ENCODE assay signal across 8 cellular contexts in genomic region chr15:40937762-40938529, GRCh38. TPM values are rescaled to one million over a fixed set of nuclear protein-coding genes. Genes with fewer than 3 reads are reported as not detected.
DNase-seq lines count a peak whose midpoint lies in the region; ATAC-seq and TF ChIP-seq lines count a peak whose summit lies in the region.

No MANE protein-coding gene starts in this region.

- no peak overlapping the region for H3K56ac ChIP-seq in H9 (ENCODE audit: insufficient read length, low read depth, low read length)

- TF ChIP-seq CTCF in H9 (conservative IDR thresholded peaks at IDR 0.05): peak; percentile 56
- TF ChIP-seq CTCF in WI38 (IDR thresholded peaks at IDR 0.05; ENCODE audit: low read depth, low read length): peak; percentile 27; the same call in 1 of the 2 replicates
- TF ChIP-seq CTCF in ascending aorta (IDR thresholded peaks at IDR 0.05): no peak

- no peak overlapping the region for H3K18ac ChIP-seq in H9 (ENCODE audit: insufficient read length, low read depth, low read length)

- no peak overlapping the region for H2AFZ ChIP-seq in H9 (ENCODE audit: low read length)

- intact Hi-C loops in left colon (cut with DNase I, micrococcal nuclease): no loop called here
- intact Hi-C loops in ascending aorta (cut with DNase I): no loop called here

- no peaks in the 10 kb centered on the region for H3K79me1 ChIP-seq in H9 (ENCODE audit: insufficient read depth, low read depth, low read length, poor library complexity, severe bottlenecking)

- no peak overlapping the region for H3K14ac ChIP-seq in H9 (ENCODE audit: insufficient read depth, low read length)

- H3K27ac ChIP-seq in H9 (ENCODE audit: insufficient read length, low read depth, low read length) (no peak overlapping the region), ascending aorta (no peak overlapping the region)

- H3K36me3 Mint-ChIP-seq in H9 (ENCODE audit: insufficient read depth in 1 of 3, low read depth in 3 of 3): no peaks in the 10 kb centered on the region

- peak; percentile 16 to 48 for DNase-seq in AML-193 (lab: John Stamatoyannopoulos, UW)
- peak; percentile 45 for DNase-seq in H9
- no peak for DNase-seq in left colon
- no peak for DNase-seq in stimulated activated CD4-positive, alpha-beta T cell treated with anti-CD3 and anti-CD28 coated beads, Interleukin-2, amount 100 ng/mL, for 48 hours
- no peak for DNase-seq in ascending aorta (ENCODE audit: low spot score in 2 of 2)
- no peak for DNase-seq in activated naive CD4-positive, alpha-beta T cell treated with Interleukin-2 at 50 U/mL for 16 hours
- no peak for DNase-seq in GM19238 (ENCODE audit: insufficient read length, low spot score)

- H3K27me3 Mint-ChIP-seq in H9 (ENCODE audit: low read depth): peaks cover 75% of the 10 kb centered on the region

- H4K5ac ChIP-seq in H9 (ENCODE audit: insufficient read length, low read depth, low read length): no peak overlapping the region

- H2BK15ac ChIP-seq in H9 (ENCODE audit: low read depth, low read length): no peak overlapping the region

- no peak overlapping the region for H3K4me3 Mint-ChIP-seq in H9

- H3K27me3 ChIP-seq in H9 (ENCODE audit: insufficient read depth, low read length) (no peaks in the 10 kb centered on the region; the same call in 1 of the 2 replicates), ascending aorta (no peaks in the 10 kb centered on the region)

- no peaks in the 10 kb centered on the region for H4K20me1 ChIP-seq in H9 (ENCODE audit: control insufficient read depth, insufficient read depth, insufficient read length)

- H3T11ph ChIP-seq in H9 (ENCODE audit: low read length): no peak overlapping the region

- WGBS in H9 (ENCODE audit: extremely low coverage, insufficient read length, low lambda C conversion rate): no CpG with 5 or more reads among the region's 19 CpGs

- no peaks in the 10 kb centered on the region for H3K4me1 ChIP-seq in H9 (ENCODE audit: insufficient read depth, low read length)
- H3K4me1 ChIP-seq in ascending aorta: peaks cover 0 to 17% of the 10 kb centered on the region in 2 donors

- H2BK12ac ChIP-seq in H9 (ENCODE audit: insufficient read length, low read depth, low read length): no peak overlapping the region

- H2BK5ac ChIP-seq in H9 (ENCODE audit: insufficient read length, low read length): no peak overlapping the region

- no peaks in the 10 kb centered on the region for H3K9me3 Mint-ChIP-seq in H9

- no peak overlapping the region for H2BK120ac ChIP-seq in H9 (ENCODE audit: low read depth, low read length, poor library complexity, severe bottlenecking)

- no peak overlapping the region for H2BK20ac ChIP-seq in H9 (ENCODE audit: low read depth, low read length, poor library complexity, severe bottlenecking)

- peaks cover 23 to 26% of the 10 kb centered on the region in 2 experiments for H3K4me1 Mint-ChIP-seq in H9

- no peak overlapping the region for H3K4ac ChIP-seq in H9 (ENCODE audit: low read depth, low read length)

- no peak overlapping the region for H3K4me2 ChIP-seq in H9 (ENCODE audit: insufficient read depth, insufficient read length, low read length)

- H4K91ac ChIP-seq in H9 (ENCODE audit: insufficient read length, low read depth, low read length): no peak overlapping the region

- no peaks in the 10 kb centered on the region for H3K79me2 ChIP-seq in H9 (ENCODE audit: insufficient read depth, low read length)

- H3K4me3 ChIP-seq in WI38 (ENCODE audit: low read depth, low read length) (no peak overlapping the region), ascending aorta (no peak overlapping the region)

- no peaks in the 10 kb centered on the region for H3K9me3 ChIP-seq in H9 (ENCODE audit: control insufficient read depth, low read depth, low read length)
- H3K9me3 ChIP-seq in ascending aorta: no peaks in the 10 kb centered on the region

- no peak overlapping the region for H3K23ac ChIP-seq in H9 (ENCODE audit: insufficient read length, low read depth, low read length)

- H3K36me3 ChIP-seq in ascending aorta: no peaks in the 10 kb centered on the region

- H3K23me2 ChIP-seq in H9 (ENCODE audit: insufficient read length, low read depth, low read length, poor library complexity, severe bottlenecking): peaks cover 8% of the 10 kb centered on the region

- no peak overlapping the region for H3K9ac ChIP-seq in H9 (ENCODE audit: extremely low read depth, insufficient read length, low read length)

- H3K27ac Mint-ChIP-seq in H9: no peak overlapping the region

- H4K8ac ChIP-seq in H9 (replicated peaks; ENCODE audit: insufficient read length, low read depth, low read length): no peak overlapping the region

- no peak overlapping the region for H2AK5ac ChIP-seq in H9 (ENCODE audit: insufficient read length, low read length)

- ATAC-seq in left colon: peak; percentile 21

RNA-seq across cellular contexts. Expression of gene DLL4, which starts 8.8 kb away (rescaled TPM):
- total RNA-seq in H9 (2021) (0.28 and 0.35 TPM in 2 replicates), left colon (10 to 100 TPM; 14.0 to 15.9 TPM), ascending aorta (30.2 TPM)

RNA-seq across cellular contexts. Expression of gene CHAC1, which starts 15.3 kb away (rescaled TPM):
- total RNA-seq in H9 (2021) (47.2 and 48.7 TPM in 2 replicates), left colon (10 to 100 TPM in 1 of 2 donors, 1 to 10 TPM in 1; 1.8 to 11.0 TPM), ascending aorta (28.5 TPM)

RNA-seq across cellular contexts. Expression of gene VPS18, which starts 43.7 kb away (rescaled TPM):
- total RNA-seq in H9 (2021): 45.0 and 46.1 TPM in 2 replicates
- total RNA-seq in left colon: 10 to 100 TPM; 20.8 to 20.9 TPM
- 51.8 TPM for total RNA-seq in ascending aorta

Comparison
In these comparisons a context has a peak if more than half of its experiments do, and no peak if none do; other contexts are left out.
1. DNase-seq: peak in AML-193 (2 of 2) and H9 (single experiment); none in left colon (0 of 2), stimulated activated CD4-positive, alpha-beta T cell treated with anti-CD3 and anti-CD28 coated beads, Interleukin-2, amount 100 ng/mL, for 48 hours (0 of 2), ascending aorta (0 of 2), activated naive CD4-positive, alpha-beta T cell treated with Interleukin-2 at 50 U/mL for 16 hours (single experiment) and GM19238 (single experiment).
2. CTCF ChIP-seq: peak in H9 (single experiment) and WI38 (single experiment); none in ascending aorta (0 of 3).
3. RNA of gene DLL4, which starts 8.8 kb away (total RNA-seq): 30.2 TPM in ascending aorta (single experiment) and 14.0 to 15.9 TPM in left colon; 0.28 to 0.35 TPM in H9; every median in the first group is over 10 times any median in the second.